In the genomic region with DNA sequence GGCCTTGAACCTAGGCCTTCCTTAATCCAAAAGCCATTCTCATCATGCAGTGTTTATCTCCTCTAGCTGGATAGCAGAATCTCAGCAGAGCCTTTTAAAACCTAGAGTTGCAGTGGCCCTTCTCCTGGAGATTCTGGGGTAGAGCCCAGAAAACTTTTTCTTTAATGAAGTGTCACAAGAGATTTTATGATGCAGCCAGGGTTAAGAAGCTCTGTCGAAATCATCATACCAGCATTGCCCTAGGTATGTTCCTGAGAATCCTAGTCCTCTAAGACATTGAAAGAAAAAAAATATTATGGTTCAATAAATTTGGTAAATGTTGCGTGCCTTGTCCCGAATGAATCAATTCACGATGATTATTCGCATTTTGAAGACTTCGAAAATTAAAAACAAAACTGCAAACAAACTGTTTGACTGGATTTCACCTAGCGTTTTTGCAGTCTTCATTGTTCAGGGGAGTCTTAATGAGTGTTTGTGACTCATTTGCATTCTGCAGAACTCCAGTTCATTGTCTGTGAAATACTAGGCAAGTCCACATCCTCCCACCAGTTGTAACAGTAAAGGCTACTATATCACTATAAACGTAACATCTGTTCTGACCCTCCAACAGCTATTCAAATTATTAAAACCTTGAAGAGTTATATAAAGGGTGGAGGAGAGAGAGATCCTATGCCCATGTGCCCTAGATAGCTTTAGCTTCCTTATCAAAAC, we compare ENCODE assay signal across 1 cellular context.
TF ChIP-seq lines count a peak whose summit lies in the region.

No MANE protein-coding gene starts in this region.

TF ChIP-seq in WTC11, 78 proteins besides CTCF, POLR2A, EP300 and RAD21 (continued from another document):
- TF ChIP-seq, protein P1, sequence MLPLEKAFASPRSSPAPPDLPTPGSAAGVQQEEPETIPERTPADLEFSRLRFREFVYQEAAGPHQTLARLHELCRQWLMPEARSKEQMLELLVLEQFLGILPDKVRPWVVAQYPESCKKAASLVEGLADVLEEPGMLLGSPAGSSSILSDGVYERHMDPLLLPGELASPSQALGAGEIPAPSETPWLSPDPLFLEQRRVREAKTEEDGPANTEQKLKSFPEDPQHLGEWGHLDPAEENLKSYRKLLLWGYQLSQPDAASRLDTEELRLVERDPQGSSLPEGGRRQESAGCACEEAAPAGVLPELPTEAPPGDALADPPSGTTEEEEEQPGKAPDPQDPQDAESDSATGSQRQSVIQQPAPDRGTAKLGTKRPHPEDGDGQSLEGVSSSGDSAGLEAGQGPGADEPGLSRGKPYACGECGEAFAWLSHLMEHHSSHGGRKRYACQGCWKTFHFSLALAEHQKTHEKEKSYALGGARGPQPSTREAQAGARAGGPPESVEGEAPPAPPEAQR (CRISPR knock-in tag; IDR thresholded peaks at IDR 0.05) = no peak
- no peak for TF ChIP-seq SOX15 (CRISPR knock-in tag; IDR thresholded peaks at IDR 0.05)
